In genomic region chr17:48547839-48548686, GRCh38 we compare ENCODE assay signal across 9 cellular contexts. TPM values are rescaled to one million over a fixed set of nuclear protein-coding genes. Genes with fewer than 3 reads are reported as not detected.
DNase-seq lines count a peak whose midpoint lies in the region; ATAC-seq and TF ChIP-seq lines count a peak whose summit lies in the region.
"Had no signal": no experiment of that assay in that cellular context is flagged by ENCODE, and none has a peak within 500 bp of the region (broad histone marks: within the 10 kb centered on the region; RNA-seq: fewer than 3 reads in every experiment).

No MANE protein-coding gene starts in this region.

- peak overlapping the region; percentile 80 for H3K27ac ChIP-seq in suprapubic skin
- H3K27ac ChIP-seq in WERI-Rb-1: no peak overlapping the region
- H3K27ac ChIP-seq: BLaER1 had no signal

- POLR2A ChIA-PET in activated CD4-positive, alpha-beta T cell treated with anti-CD3 and anti-CD28 coated beads for 36 hours (lab: Charles Lee): no interaction called here

- H3K36me3 ChIP-seq in kidney epithelial cell (ENCODE audit: control insufficient read depth, insufficient read depth, low read length) (peaks cover 6% of the 10 kb centered on the region), suprapubic skin (peaks cover 16% of the 10 kb centered on the region), WERI-Rb-1 (no peaks in the 10 kb centered on the region; the same call in 1 of the 2 replicates)
- H3K36me3 ChIP-seq: BLaER1 had no signal

- H3K9me3 Mint-ChIP-seq in activated CD4-positive, alpha-beta T cell treated with anti-CD3 and anti-CD28 coated beads for 36 hours (ENCODE audit: low read depth): no peaks in the 10 kb centered on the region
- no peaks in the 10 kb centered on the region for H3K9me3 Mint-ChIP-seq in activated naive CD4-positive, alpha-beta T cell treated with anti-CD3 and anti-CD28 coated beads, Interleukin-2, amount 10 ng/mL, durations not matched to agents 7 days and 5 days

- WGBS in suprapubic skin: 57% methylated on average over 27 of the region's 27 CpGs

- H3K4me1 ChIP-seq in suprapubic skin: peaks cover 56% of the 10 kb centered on the region
- H3K4me1 ChIP-seq: BLaER1 had no signal

- no peak for ATAC-seq in activated CD4-positive, alpha-beta T cell treated with anti-CD3 and anti-CD28 coated beads for 36 hours
- no peak for ATAC-seq in GM21515 (IDR thresholded peaks at IDR 0.05; ENCODE audit: unreplicated experiment)

- no peak for TF ChIP-seq EP300 in suprapubic skin (IDR thresholded peaks at IDR 0.05)

- DNase-seq in activated CD4-positive, alpha-beta T cell treated with anti-CD3 and anti-CD28 coated beads for 36 hours: peak; percentile 53
- no peak for DNase-seq in activated CD4-positive, alpha-beta T cell treated with anti-CD3 and anti-CD28 coated beads for 1 hour
- DNase-seq in activated naive CD4-positive, alpha-beta T cell treated with anti-CD3 and anti-CD28 coated beads, Interleukin-2, amount 10 ng/mL, durations not matched to agents 7 days and 5 days: peak; percentile 71
- DNase-seq in kidney epithelial cell (ENCODE audit: low read depth) (no peak), suprapubic skin (ENCODE audit: low spot score in 2 of 2) (no peak), NOMO-1 treated with DMSO at 0.1 percent for 48 hours (lab: John Stamatoyannopoulos, UW; ENCODE audit: unreplicated experiment) (no peak), WERI-Rb-1 (no peak)

- peak overlapping the region; percentile 39 for H3K27ac Mint-ChIP-seq in activated CD4-positive, alpha-beta T cell treated with anti-CD3 and anti-CD28 coated beads for 36 hours
- H3K27ac Mint-ChIP-seq in activated naive CD4-positive, alpha-beta T cell treated with anti-CD3 and anti-CD28 coated beads, Interleukin-2, amount 10 ng/mL, durations not matched to agents 7 days and 5 days: peak overlapping the region; percentile 90

- H3K27me3 ChIP-seq in kidney epithelial cell (ENCODE audit: control insufficient read depth, insufficient read depth, low read length) (no peaks in the 10 kb centered on the region), suprapubic skin (peaks cover 3% of the 10 kb centered on the region), WERI-Rb-1 (ENCODE audit: insufficient read depth, low read depth, severe bottlenecking) (peaks cover 90% of the 10 kb centered on the region)

- H3K4me1 Mint-ChIP-seq in activated CD4-positive, alpha-beta T cell treated with anti-CD3 and anti-CD28 coated beads for 36 hours: peaks cover 16% of the 10 kb centered on the region
- H3K4me1 Mint-ChIP-seq in activated naive CD4-positive, alpha-beta T cell treated with anti-CD3 and anti-CD28 coated beads, Interleukin-2, amount 10 ng/mL, durations not matched to agents 7 days and 5 days: peaks cover 50% of the 10 kb centered on the region

- no peak for TF ChIP-seq CTCF in kidney epithelial cell (IDR thresholded peaks at IDR 0.05; ENCODE audit: insufficient read depth, low read length, poor library complexity, severe bottlenecking)
- TF ChIP-seq CTCF in suprapubic skin (IDR thresholded peaks at IDR 0.05): no peak
- TF ChIP-seq CTCF in WERI-Rb-1 (IDR thresholded peaks at IDR 0.05; ENCODE audit: low read depth, low read length): no peak

- no peaks in the 10 kb centered on the region for H3K36me3 Mint-ChIP-seq in activated CD4-positive, alpha-beta T cell treated with anti-CD3 and anti-CD28 coated beads for 36 hours (ENCODE audit: low read depth)
- peaks cover 7% of the 10 kb centered on the region for H3K36me3 Mint-ChIP-seq in activated naive CD4-positive, alpha-beta T cell treated with anti-CD3 and anti-CD28 coated beads, Interleukin-2, amount 10 ng/mL, durations not matched to agents 7 days and 5 days

- intact Hi-C loops in activated CD4-positive, alpha-beta T cell treated with anti-CD3 and anti-CD28 coated beads for 36 hours (cut with DNase I, micrococcal nuclease): no loop called here

- TF ChIP-seq POLR2A in suprapubic skin (IDR thresholded peaks at IDR 0.05): no peak

- H3K9me3 ChIP-seq in suprapubic skin (no peaks in the 10 kb centered on the region), WERI-Rb-1 (ENCODE audit: severe bottlenecking) (peaks cover 9% of the 10 kb centered on the region)
- H3K9me3 ChIP-seq: BLaER1 had no signal

- peaks cover 21% of the 10 kb centered on the region for H3K27me3 Mint-ChIP-seq in activated CD4-positive, alpha-beta T cell treated with anti-CD3 and anti-CD28 coated beads for 36 hours
- H3K27me3 Mint-ChIP-seq in activated naive CD4-positive, alpha-beta T cell treated with anti-CD3 and anti-CD28 coated beads, Interleukin-2, amount 10 ng/mL, durations not matched to agents 7 days and 5 days: peaks cover 64% of the 10 kb centered on the region

- CTCF ChIA-PET in activated CD4-positive, alpha-beta T cell treated with anti-CD3 and anti-CD28 coated beads for 36 hours (lab: Charles Lee): interaction anchor here (0.7 to 2.1 kb wide), 3 partner anchors 41 to 196 kb away, joined by 3 to 8 read pairs (median 3); no protein-coding TSS in a partner anchor
- CTCF ChIA-PET in activated naive CD4-positive, alpha-beta T cell treated with anti-CD3 and anti-CD28 coated beads, Interleukin-2, amount 10 ng/mL, durations not matched to agents 7 days and 5 days (lab: Charles Lee): interaction anchor here (0.6 to 1.1 kb wide), 3 partner anchors 15 to 56 kb away, joined by 3 to 5 read pairs (median 4); no protein-coding TSS in a partner anchor

- H3K4me3 ChIP-seq in kidney epithelial cell (ENCODE audit: low read depth, low read length): peak overlapping the region; percentile 6
- peak overlapping the region; percentile 34 for H3K4me3 ChIP-seq in suprapubic skin
- H3K4me3 ChIP-seq in WERI-Rb-1 (ENCODE audit: low read depth, low read length): no peak overlapping the region
- H3K4me3 ChIP-seq: BLaER1 had no signal

- H3K4me3 Mint-ChIP-seq in activated CD4-positive, alpha-beta T cell treated with anti-CD3 and anti-CD28 coated beads for 36 hours: peak overlapping the region; percentile 7
- H3K4me3 Mint-ChIP-seq in activated naive CD4-positive, alpha-beta T cell treated with anti-CD3 and anti-CD28 coated beads, Interleukin-2, amount 10 ng/mL, durations not matched to agents 7 days and 5 days: peak overlapping the region; percentile 100

RNA-seq across cellular contexts. Expression of gene HOXB2, which starts 3.2 kb away (rescaled TPM):
- 1 to 10 TPM; 2.8 to 3.3 TPM for total RNA-seq in activated CD4-positive, alpha-beta T cell treated with anti-CD3 and anti-CD28 coated beads for 36 hours
- total RNA-seq in kidney epithelial cell (15.2 and 24.6 TPM in 2 replicates), suprapubic skin (10 to 100 TPM in 2 of 4 donors, 1 to 10 TPM in 2; 8.4 to 13.6 (median 9.9) TPM)

RNA-seq across cellular contexts. Expression of gene HOXB1, which starts 17.3 kb away (rescaled TPM):
- total RNA-seq in activated CD4-positive, alpha-beta T cell treated with anti-CD3 and anti-CD28 coated beads for 36 hours: not detected
- not detected in 2 replicates for total RNA-seq in kidney epithelial cell
- not detected for total RNA-seq in suprapubic skin

RNA-seq across cellular contexts. Expression of gene HOXB4, which starts 30.1 kb away (rescaled TPM):
- total RNA-seq in activated CD4-positive, alpha-beta T cell treated with anti-CD3 and anti-CD28 coated beads for 36 hours: 1 to 10 TPM in 1 of 2 experiments, under 1 TPM in 1; 0.66 to 1.1 TPM
- 3.6 and 4.4 TPM in 2 replicates for total RNA-seq in kidney epithelial cell
- total RNA-seq in suprapubic skin: 1 to 10 TPM in 3 of 4 donors, under 1 TPM in 1; 0.42 to 3.5 (median 1.0) TPM

RNA-seq across cellular contexts. Expression of gene HOXB3, which starts 42.0 kb away (rescaled TPM):
- 1 to 10 TPM in 1 of 2 experiments, under 1 TPM in 1; 0.47 to 1.2 TPM for total RNA-seq in activated CD4-positive, alpha-beta T cell treated with anti-CD3 and anti-CD28 coated beads for 36 hours
- total RNA-seq in kidney epithelial cell (24.0 and 31.1 TPM in 2 replicates), suprapubic skin (10 to 100 TPM in 1 of 4 donors, 1 to 10 TPM in 3; 2.3 to 20.8 (median 3.9) TPM)

RNA-seq across cellular contexts. Expression of gene HOXB5, which starts 45.5 kb away (rescaled TPM):
- total RNA-seq in activated CD4-positive, alpha-beta T cell treated with anti-CD3 and anti-CD28 coated beads for 36 hours: not detected
- total RNA-seq in kidney epithelial cell (3.6 and 3.8 TPM in 2 replicates), suprapubic skin (under 1 TPM in 2 of 4 donors, not detected in 2; 0.72 to 0.80 TPM)

Comparison
In these comparisons a context has a peak if more than half of its experiments do, and no peak if none do; other contexts are left out.
1. DNase-seq: peak in activated CD4-positive, alpha-beta T cell treated with anti-CD3 and anti-CD28 coated beads for 36 hours (single experiment) and activated naive CD4-positive, alpha-beta T cell treated with anti-CD3 and anti-CD28 coated beads, Interleukin-2, amount 10 ng/mL, durations not matched to agents 7 days and 5 days (single experiment); none in activated CD4-positive, alpha-beta T cell treated with anti-CD3 and anti-CD28 coated beads for 1 hour (single experiment), kidney epithelial cell (single experiment), suprapubic skin (0 of 2), NOMO-1 treated with DMSO at 0.1 percent for 48 hours (single experiment) and WERI-Rb-1 (single experiment).